1 cellular context compared by ENCODE assay signal in the genomic region with DNA sequence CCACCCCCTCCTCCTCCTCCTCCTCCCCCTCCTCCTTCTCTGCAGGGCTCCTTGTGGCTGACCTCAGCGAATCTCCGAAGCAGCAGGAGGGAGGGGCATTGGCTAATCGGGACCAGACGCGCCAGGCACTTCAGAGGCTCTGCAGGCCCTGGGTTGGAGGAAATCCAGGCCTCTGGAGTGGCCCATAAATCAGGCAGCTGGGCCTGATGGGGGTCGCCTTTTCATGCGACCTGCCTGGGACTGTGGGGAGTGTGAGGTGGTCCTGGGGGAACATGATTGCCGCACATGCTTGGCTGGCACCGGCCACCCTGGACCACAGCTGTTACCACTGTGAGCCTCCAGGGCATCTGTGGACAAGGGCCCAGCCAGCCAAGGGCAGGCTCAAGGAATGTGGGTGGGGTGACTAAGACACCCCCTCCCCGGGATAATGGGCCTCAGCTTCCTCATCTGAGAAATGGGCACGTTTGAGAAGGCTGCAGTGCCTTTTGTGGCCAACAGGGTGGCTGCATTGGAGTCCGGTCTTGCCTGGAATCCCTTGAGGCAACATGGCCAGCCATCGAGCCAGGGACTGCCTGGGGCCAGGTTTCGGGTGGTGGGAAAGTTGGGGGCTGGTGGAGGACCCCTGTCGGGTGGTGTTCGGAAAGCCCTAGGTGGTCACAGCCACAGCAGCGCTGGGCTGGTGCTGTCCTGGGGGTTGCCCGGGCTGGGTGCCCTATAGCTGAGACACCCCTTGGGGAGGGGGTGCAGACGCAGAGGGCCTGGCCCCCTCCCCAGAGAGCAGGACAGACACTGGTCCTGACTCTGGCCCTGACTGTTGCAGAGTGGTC.
TF ChIP-seq lines count a peak whose summit lies in the region.

No MANE protein-coding gene starts in this region.

TF ChIP-seq in GM12878, 131 proteins besides CTCF, POLR2A, EP300 and RAD21 (continued from another document):
- TF ChIP-seq, protein P1, sequence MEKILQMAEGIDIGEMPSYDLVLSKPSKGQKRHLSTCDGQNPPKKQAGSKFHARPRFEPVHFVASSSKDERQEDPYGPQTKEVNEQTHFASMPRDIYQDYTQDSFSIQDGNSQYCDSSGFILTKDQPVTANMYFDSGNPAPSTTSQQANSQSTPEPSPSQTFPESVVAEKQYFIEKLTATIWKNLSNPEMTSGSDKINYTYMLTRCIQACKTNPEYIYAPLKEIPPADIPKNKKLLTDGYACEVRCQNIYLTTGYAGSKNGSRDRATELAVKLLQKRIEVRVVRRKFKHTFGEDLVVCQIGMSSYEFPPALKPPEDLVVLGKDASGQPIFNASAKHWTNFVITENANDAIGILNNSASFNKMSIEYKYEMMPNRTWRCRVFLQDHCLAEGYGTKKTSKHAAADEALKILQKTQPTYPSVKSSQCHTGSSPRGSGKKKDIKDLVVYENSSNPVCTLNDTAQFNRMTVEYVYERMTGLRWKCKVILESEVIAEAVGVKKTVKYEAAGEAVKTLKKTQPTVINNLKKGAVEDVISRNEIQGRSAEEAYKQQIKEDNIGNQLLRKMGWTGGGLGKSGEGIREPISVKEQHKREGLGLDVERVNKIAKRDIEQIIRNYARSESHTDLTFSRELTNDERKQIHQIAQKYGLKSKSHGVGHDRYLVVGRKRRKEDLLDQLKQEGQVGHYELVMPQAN (conservative IDR thresholded peaks at IDR 0.05): no peak
- no peak for TF ChIP-seq SREBF1 (IDR thresholded peaks at IDR 0.05; ENCODE audit: low read length)
